ENCODE assay signal across 33 cellular contexts in the genomic region with DNA sequence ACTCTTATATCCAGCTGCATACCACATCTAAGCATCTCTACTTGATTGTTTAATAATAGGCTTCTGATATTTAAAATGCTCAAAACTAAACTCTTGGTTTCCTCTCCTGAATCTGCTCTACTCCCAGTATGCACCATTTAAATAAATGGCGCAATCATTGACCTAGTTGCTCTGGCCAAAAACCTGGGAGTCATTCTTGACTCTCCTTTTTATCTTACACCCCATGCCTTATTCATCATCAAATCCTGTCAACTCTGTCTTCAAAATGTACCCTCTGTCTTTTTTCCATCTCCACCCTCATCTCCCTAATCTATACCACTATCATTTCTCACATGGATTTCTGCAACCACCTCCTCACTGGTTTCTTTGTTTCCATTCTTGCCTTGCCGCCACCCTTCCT.
"Had no signal": no experiment of that assay in that cellular context is flagged by ENCODE, and none has a peak within 500 bp of the region (broad histone marks: within the 10 kb centered on the region; RNA-seq: fewer than 3 reads in every experiment).

No MANE protein-coding gene starts in this region.

- H3K36me3 Mint-ChIP-seq: activated CD4-positive, alpha-beta memory T cell treated with anti-CD3 and anti-CD28 coated beads for 36 hours; activated naive CD4-positive, alpha-beta T cell treated with anti-CD3 and anti-CD28 coated beads, Interleukin-2, amount 50 U/mL, for 72 hours; activated naive CD8-positive, alpha-beta T cell treated with anti-CD3 and anti-CD28 coated beads for 36 hours had no signal

- H3K4me3 Mint-ChIP-seq: activated B cell treated with CpG ODN at 0.5 μM for 24 hours; activated CD4-positive, alpha-beta memory T cell treated with anti-CD3 and anti-CD28 coated beads for 36 hours; activated CD4-positive, alpha-beta T cell treated with anti-CD3 and anti-CD28 coated beads, Interleukin-2, amount 10 ng/mL, durations not matched to agents 24 days and 14 days; activated CD8-positive, alpha-beta T cell treated with anti-CD3 and anti-CD28 coated beads for 36 hours; activated naive CD4-positive, alpha-beta T cell treated with anti-CD3 and anti-CD28 coated beads for 36 hours; activated naive CD8-positive, alpha-beta T cell treated with anti-CD3 and anti-CD28 coated beads for 36 hours; activated T-cell treated with anti-CD3 and anti-CD28 coated beads, Interleukin-2, amount 50 U/mL, for 24 hours; activated T-cell treated with anti-CD3 and anti-CD28 coated beads, Interleukin-2, amount 50 U/mL, for 72 hours; activated T-helper 1 cell treated with anti-CD3 and anti-CD28 coated beads, Interleukin-12 subunit alpha, Interleukin-12 subunit beta, Interleukin-2, Interleukin-4 antibody, amounts not matched to agents 30 ng/mL and 10 ng/mL and 1 ng/mL, durations not matched to agents 14 hours and 24 hours and 36 hours; activated T-helper 17 cell treated with anti-CD3 and anti-CD28 coated beads, Interleukin-2, amount 50 U/mL, for 72 hours; T-helper 1 cell treated with Interleukin-12 subunit alpha and Interleukin-12 subunit beta and Interleukin-4 antibody, amounts not matched to agents 30 μg/mL and 1 μg/mL, for 36 hours; T-helper 2 cell treated with Interferon-gamma antibody and Interleukin-4, amounts not matched to agents 5 μg/mL and 100 μg/mL, for 36 hours had no signal

- H3K4me3 ChIP-seq: adrenal gland, body of pancreas, breast epithelium had no signal

- H3K9me3 ChIP-seq: adrenal gland, body of pancreas, breast epithelium had no signal

- H3K9me3 Mint-ChIP-seq: activated B cell treated with CpG ODN at 0.5 μM for 24 hours; activated CD4-positive, alpha-beta memory T cell treated with anti-CD3 and anti-CD28 coated beads for 36 hours; activated CD4-positive, alpha-beta T cell treated with anti-CD3 and anti-CD28 coated beads, Interleukin-2, amount 10 ng/mL, durations not matched to agents 24 days and 14 days; activated CD8-positive, alpha-beta T cell treated with anti-CD3 and anti-CD28 coated beads for 36 hours; activated naive CD4-positive, alpha-beta T cell treated with anti-CD3 and anti-CD28 coated beads for 36 hours; activated T-cell treated with anti-CD3 and anti-CD28 coated beads, Interleukin-2, amount 50 U/mL, for 24 hours; activated T-cell treated with anti-CD3 and anti-CD28 coated beads, Interleukin-2, amount 50 U/mL, for 72 hours; activated T-helper 1 cell treated with anti-CD3 and anti-CD28 coated beads, Interleukin-12 subunit alpha, Interleukin-12 subunit beta, Interleukin-2, Interleukin-4 antibody, amounts not matched to agents 30 ng/mL and 10 ng/mL and 1 ng/mL, durations not matched to agents 14 hours and 24 hours and 36 hours; T-helper 1 cell treated with Interleukin-12 subunit alpha and Interleukin-12 subunit beta and Interleukin-4 antibody, amounts not matched to agents 30 μg/mL and 1 μg/mL, for 36 hours; T-helper 2 cell treated with Interferon-gamma antibody and Interleukin-4, amounts not matched to agents 5 μg/mL and 100 μg/mL, for 36 hours had no signal

- ATAC-seq: activated CD8-positive, alpha-beta T cell treated with anti-CD3 and anti-CD28 coated beads for 36 hours; activated naive CD4-positive, alpha-beta T cell treated with anti-CD3 and anti-CD28 coated beads, Interleukin-2, amount 50 U/mL, for 72 hours; activated T-cell treated with anti-CD3 and anti-CD28 coated beads, Interleukin-2, amount 50 U/mL, for 72 hours; activated T-helper 17 cell treated with anti-CD3 and anti-CD28 coated beads, Interleukin-2, amount 50 U/mL, for 72 hours; body of pancreas had no signal

- H3K4me1 ChIP-seq: body of pancreas, breast epithelium had no signal

- H3K27me3 ChIP-seq: adrenal gland, body of pancreas, brain microvascular endothelial cell had no signal

- H3K27ac Mint-ChIP-seq: activated B cell treated with CpG ODN at 0.5 μM for 24 hours; activated CD4-positive, alpha-beta memory T cell treated with anti-CD3 and anti-CD28 coated beads for 36 hours; activated CD4-positive, alpha-beta T cell treated with anti-CD3 and anti-CD28 coated beads, Interleukin-2, amount 10 ng/mL, durations not matched to agents 24 days and 14 days; activated CD8-positive, alpha-beta T cell treated with anti-CD3 and anti-CD28 coated beads for 36 hours; activated naive CD4-positive, alpha-beta T cell treated with anti-CD3 and anti-CD28 coated beads for 36 hours; activated naive CD4-positive, alpha-beta T cell treated with anti-CD3 and anti-CD28 coated beads, Interleukin-2, amount 50 U/mL, for 72 hours; activated naive CD8-positive, alpha-beta T cell treated with anti-CD3 and anti-CD28 coated beads for 36 hours; activated T-cell treated with anti-CD3 and anti-CD28 coated beads, Interleukin-2, amount 50 U/mL, for 24 hours; activated T-cell treated with anti-CD3 and anti-CD28 coated beads, Interleukin-2, amount 50 U/mL, for 72 hours; activated T-helper 1 cell treated with anti-CD3 and anti-CD28 coated beads, Interleukin-12 subunit alpha, Interleukin-12 subunit beta, Interleukin-2, Interleukin-4 antibody, amounts not matched to agents 30 ng/mL and 10 ng/mL and 1 ng/mL, durations not matched to agents 14 hours and 24 hours and 36 hours; activated T-helper 17 cell treated with anti-CD3 and anti-CD28 coated beads, Interleukin-2, amount 50 U/mL, for 72 hours; T-helper 1 cell treated with Interleukin-12 subunit alpha and Interleukin-12 subunit beta and Interleukin-4 antibody, amounts not matched to agents 30 μg/mL and 1 μg/mL, for 36 hours; T-helper 2 cell treated with Interferon-gamma antibody and Interleukin-4, amounts not matched to agents 5 μg/mL and 100 μg/mL, for 36 hours had no signal

- H3K4me1 Mint-ChIP-seq: activated CD4-positive, alpha-beta T cell treated with anti-CD3 and anti-CD28 coated beads, Interleukin-2, amount 10 ng/mL, durations not matched to agents 24 days and 14 days; activated naive CD8-positive, alpha-beta T cell treated with anti-CD3 and anti-CD28 coated beads for 36 hours; activated T-helper 17 cell treated with anti-CD3 and anti-CD28 coated beads, Interleukin-2, amount 50 U/mL, for 72 hours had no signal

- H3K27me3 Mint-ChIP-seq: activated CD4-positive, alpha-beta T cell treated with anti-CD3 and anti-CD28 coated beads, Interleukin-2, amount 10 ng/mL, durations not matched to agents 24 days and 14 days had no signal

- H3K27ac ChIP-seq: adrenal gland, body of pancreas, brain microvascular endothelial cell, breast epithelium, VCaP had no signal

- H3K36me3 ChIP-seq: adrenal gland, brain microvascular endothelial cell, breast epithelium had no signal

- DNase-seq: activated B cell treated with CpG ODN at 0.5 μM for 24 hours; activated CD4-positive, alpha-beta memory T cell treated with anti-CD3 and anti-CD28 coated beads for 36 hours; activated CD4-positive, alpha-beta T cell treated with anti-CD3 and anti-CD28 coated beads for 4 hours; activated CD4-positive, alpha-beta T cell treated with anti-CD3 and anti-CD28 coated beads, Interleukin-2, amount 10 ng/mL, durations not matched to agents 24 days and 14 days; activated CD4-positive, alpha-beta T cell treated with anti-CD3 and anti-CD28 coated beads, Interleukin-2, amount 50 U/mL, for 1 hour; activated CD4-positive, alpha-beta T cell treated with anti-CD3 and anti-CD28 coated beads, Interleukin-2, amount 50 U/mL, for 4 hours; activated CD4-positive, CD25-positive, alpha-beta regulatory T cell treated with anti-CD3 and anti-CD28 coated beads, Interleukin-2, amount 50 U/mL, for 72 hours; activated CD8-positive, alpha-beta memory T cell treated with anti-CD3 and anti-CD28 coated beads, Interleukin-2, amount 50 U/mL, for 48 hours; activated CD8-positive, alpha-beta T cell treated with anti-CD3 and anti-CD28 coated beads for 36 hours; activated effector memory CD4-positive, alpha-beta T cell treated with anti-CD3 and anti-CD28 coated beads, Interleukin-2, amount 50 U/mL, for 16 hours; activated gamma-delta T cell treated with Interleukin-2 at 50 U/mL for 16 hours; activated naive CD4-positive, alpha-beta T cell; activated naive CD4-positive, alpha-beta T cell treated with anti-CD3 and anti-CD28 coated beads for 36 hours; activated naive CD4-positive, alpha-beta T cell treated with anti-CD3 and anti-CD28 coated beads, Interleukin-2, amount 50 U/mL, for 16 hours; activated naive CD8-positive, alpha-beta T cell treated with anti-CD3 and anti-CD28 coated beads for 36 hours; activated T-cell treated with anti-CD3 and anti-CD28 coated beads, Interleukin-2, amount 50 U/mL, for 24 hours; activated T-cell treated with anti-CD3 and anti-CD28 coated beads, Interleukin-2, amount 50 U/mL, for 72 hours; adrenal gland; amniotic stem cell; aorta; body of pancreas; brain microvascular endothelial cell; central memory CD4-positive, alpha-beta T cell; T-helper 1 cell; T-helper 2 cell; T-helper 9 cell had no signal
